In genomic region chr9:129497837-129498450, GRCh38 we compare ENCODE assay signal across 9 cellular contexts.
A peak's percentile ranks its signal among the peaks of the same experiment; 100 is the strongest.
DNase-seq lines count a peak whose midpoint lies in the region; ATAC-seq and TF ChIP-seq lines count a peak whose summit lies in the region.
"Had no signal": no experiment of that assay in that cellular context is flagged by ENCODE, and none has a peak within 500 bp of the region (broad histone marks: within the 10 kb centered on the region; RNA-seq: fewer than 3 reads in every experiment).

No MANE protein-coding gene starts in this region.

- no peaks in the 10 kb centered on the region for H3K27me3 ChIP-seq in CD8-positive, alpha-beta memory T cell (ENCODE audit: insufficient read depth, low read length, poor library complexity, severe bottlenecking)
- H3K27me3 ChIP-seq in left ventricle myocardium inferior (ENCODE audit: low read depth): no peaks in the 10 kb centered on the region
- no peaks in the 10 kb centered on the region for H3K27me3 ChIP-seq in rectal smooth muscle tissue (ENCODE audit: control insufficient read depth, insufficient read depth, low read length)

- CTCF ChIA-PET in CD8-positive, alpha-beta memory T cell (lab: Charles Lee): no interaction called here
- CTCF ChIA-PET in activated B cell treated with CpG ODN at 0.5 μM for 24 hours (lab: Charles Lee): no interaction called here

- peaks cover 22% of the 10 kb centered on the region for H3K4me1 ChIP-seq in CD8-positive, alpha-beta memory T cell (ENCODE audit: insufficient read depth, low read length)
- H3K4me1 ChIP-seq in left ventricle myocardium inferior (peaks cover 78% of the 10 kb centered on the region), rectal smooth muscle tissue (ENCODE audit: control insufficient read depth, insufficient read depth, low read length) (peaks cover 44% of the 10 kb centered on the region)

- no peak overlapping the region for H3K4me3 ChIP-seq in CD8-positive, alpha-beta memory T cell (ENCODE audit: low read length)
- peak overlapping the region; percentile 72 for H3K4me3 ChIP-seq in left ventricle myocardium inferior
- H3K4me3 ChIP-seq in rectal smooth muscle tissue (ENCODE audit: low read length): peak overlapping the region; percentile 67

- no peak for ATAC-seq in activated B cell treated with CpG ODN at 0.5 μM for 24 hours (ENCODE audit: low read depth)
- no peak for ATAC-seq in GM21390 (IDR thresholded peaks at IDR 0.05; ENCODE audit: unreplicated experiment)

- POLR2A ChIA-PET in CD8-positive, alpha-beta memory T cell (lab: Charles Lee): interaction anchor here (1.5 kb wide), 1 partner anchor 85 kb away, joined by 5 read pairs; no protein-coding TSS in a partner anchor
- POLR2A ChIA-PET in activated B cell treated with CpG ODN at 0.5 μM for 24 hours (lab: Charles Lee): interaction anchor here (2.6 to 3.7 kb wide), 2 partner anchors 13 to 38 kb away, joined by 17 to 33 read pairs; no protein-coding TSS in a partner anchor

- no peak for DNase-seq in CD8-positive, alpha-beta memory T cell
- DNase-seq in activated B cell treated with CpG ODN at 0.5 μM for 24 hours (no peak), left ventricle myocardium inferior (no peak), iPS-NIHi7 (ENCODE audit: extremely low spot score) (no peak), ecto neural progenitor cell (ENCODE audit: low spot score) (no peak)
- DNase-seq in activated naive CD4-positive, alpha-beta T cell treated with Interleukin-2 at 50 U/mL for 16 hours: no peak
- DNase-seq: NCI-H187 had no signal

- no peaks in the 10 kb centered on the region for H3K9me3 Mint-ChIP-seq in CD8-positive, alpha-beta memory T cell
- no peaks in the 10 kb centered on the region for H3K9me3 Mint-ChIP-seq in activated B cell treated with CpG ODN at 0.5 μM for 24 hours

- intact Hi-C loops in activated B cell treated with CpG ODN at 0.5 μM for 24 hours (cut with micrococcal nuclease): no loop called here
- intact Hi-C loops in left ventricle myocardium inferior (cut with micrococcal nuclease): loop anchor here (10.0 kb wide), 1 partner anchor 107 kb away; no protein-coding TSS in a partner anchor

- no peaks in the 10 kb centered on the region for H3K27me3 Mint-ChIP-seq in CD8-positive, alpha-beta memory T cell
- H3K27me3 Mint-ChIP-seq in activated B cell treated with CpG ODN at 0.5 μM for 24 hours: peaks cover 22% of the 10 kb centered on the region

- peaks cover 0 to 8% (median 1%) of the 10 kb centered on the region in 3 donors for H3K36me3 Mint-ChIP-seq in CD8-positive, alpha-beta memory T cell
- no peaks in the 10 kb centered on the region for H3K36me3 Mint-ChIP-seq in activated B cell treated with CpG ODN at 0.5 μM for 24 hours (ENCODE audit: low read depth)

- H3K36me3 ChIP-seq in CD8-positive, alpha-beta memory T cell (ENCODE audit: insufficient read depth, low read length): no peaks in the 10 kb centered on the region
- H3K36me3 ChIP-seq in left ventricle myocardium inferior: no peaks in the 10 kb centered on the region
- H3K36me3 ChIP-seq in rectal smooth muscle tissue (ENCODE audit: control insufficient read depth, insufficient read depth, low read length): no peaks in the 10 kb centered on the region

- H3K9me3 ChIP-seq in CD8-positive, alpha-beta memory T cell (ENCODE audit: low read length): no peaks in the 10 kb centered on the region
- no peaks in the 10 kb centered on the region for H3K9me3 ChIP-seq in left ventricle myocardium inferior (replicated peaks)

- H3K27ac ChIP-seq in CD8-positive, alpha-beta memory T cell (ENCODE audit: low read depth, low read length): no peak overlapping the region
- H3K27ac ChIP-seq in left ventricle myocardium inferior (replicated peaks): peak overlapping the region; percentile 98
- H3K27ac ChIP-seq in rectal smooth muscle tissue (ENCODE audit: low read depth, low read length): peak overlapping the region; percentile 98

- H3K27ac Mint-ChIP-seq in CD8-positive, alpha-beta memory T cell: peak overlapping the region in 7 of 8 donors; percentile 25 to 67 (median 45)
- peak overlapping the region; percentile 53 for H3K27ac Mint-ChIP-seq in activated B cell treated with CpG ODN at 0.5 μM for 24 hours

- no peak for TF ChIP-seq CTCF in activated B cell treated with CpG ODN at 0.5 μM for 24 hours (IDR thresholded peaks at IDR 0.05)
- TF ChIP-seq CTCF in left ventricle myocardium inferior (IDR thresholded peaks at IDR 0.05; ENCODE audit: borderline replicate concordance): no peak

- H3K4me1 Mint-ChIP-seq in CD8-positive, alpha-beta memory T cell: peaks cover 17 to 43% (median 20%) of the 10 kb centered on the region in 3 donors
- peaks cover 17% of the 10 kb centered on the region for H3K4me1 Mint-ChIP-seq in activated B cell treated with CpG ODN at 0.5 μM for 24 hours

- H3K9ac ChIP-seq in rectal smooth muscle tissue (ENCODE audit: low read length): peak overlapping the region; percentile 34

- peak overlapping the region in 4 of 7 donors; percentile 9 to 73 (median 47) for H3K4me3 Mint-ChIP-seq in CD8-positive, alpha-beta memory T cell
- H3K4me3 Mint-ChIP-seq in activated B cell treated with CpG ODN at 0.5 μM for 24 hours: no peak overlapping the region
